Comparison of ENCODE assay signal across 8 cellular contexts in genomic region chr18:63969965-63970802, GRCh38. TPM values are rescaled to one million over a fixed set of nuclear protein-coding genes. Genes with fewer than 3 reads are reported as not detected.
DNase-seq lines count a peak whose midpoint lies in the region; ATAC-seq and TF ChIP-seq lines count a peak whose summit lies in the region.

A gene with protein sequence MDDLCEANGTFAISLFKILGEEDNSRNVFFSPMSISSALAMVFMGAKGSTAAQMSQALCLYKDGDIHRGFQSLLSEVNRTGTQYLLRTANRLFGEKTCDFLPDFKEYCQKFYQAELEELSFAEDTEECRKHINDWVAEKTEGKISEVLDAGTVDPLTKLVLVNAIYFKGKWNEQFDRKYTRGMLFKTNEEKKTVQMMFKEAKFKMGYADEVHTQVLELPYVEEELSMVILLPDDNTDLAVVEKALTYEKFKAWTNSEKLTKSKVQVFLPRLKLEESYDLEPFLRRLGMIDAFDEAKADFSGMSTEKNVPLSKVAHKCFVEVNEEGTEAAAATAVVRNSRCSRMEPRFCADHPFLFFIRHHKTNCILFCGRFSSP (plus strand): TSS chr18:63970081. CDS start chr18:63978309, 8,228 bp downstream.

- no peaks in the 10 kb centered on the region for H3K9me3 ChIP-seq in Caco-2
- no peaks in the 10 kb centered on the region for H3K9me3 ChIP-seq in HUES64 (ENCODE audit: insufficient read depth, low read depth, low read length)
- H3K9me3 ChIP-seq in OCI-LY7 (ENCODE audit: low read length), result no peaks in the 10 kb centered on the region
- no peaks in the 10 kb centered on the region for H3K9me3 ChIP-seq in esophagus squamous epithelium

- no peaks in the 10 kb centered on the region for H3K36me3 ChIP-seq in Caco-2 (ENCODE audit: control insufficient read depth, insufficient read depth, low read length)
- no peaks in the 10 kb centered on the region for H3K36me3 ChIP-seq in HUES64 (ENCODE audit: insufficient read depth, low read length)
- H3K36me3 ChIP-seq in OCI-LY7 (ENCODE audit: insufficient read depth, low read length), result no peaks in the 10 kb centered on the region
- no peaks in the 10 kb centered on the region for H3K36me3 ChIP-seq in esophagus squamous epithelium

- peak within 1 kb of the TSS; percentile 61 for H3K4me3 ChIP-seq in Caco-2 (ENCODE audit: low read depth, low read length)
- peak within 1 kb of the TSS; percentile 74 for H3K4me3 ChIP-seq in HUES64 (ENCODE audit: low read length)
- H3K4me3 ChIP-seq in OCI-LY7 (ENCODE audit: low read depth, low read length, poor library complexity, severe bottlenecking), result peak within 1 kb of the TSS; percentile 76
- peak within 1 kb of the TSS; percentile 63 to 98 (median 88) for H3K4me3 ChIP-seq in esophagus squamous epithelium

- CTCF ChIA-PET in Caco-2 (lab: Charles Lee), result no interaction called here
- CTCF ChIA-PET in OCI-LY7 (lab: Charles Lee; ENCODE audit: unreplicated experiment), result no interaction called here

- POLR2A ChIA-PET in Caco-2 (lab: Charles Lee), result no interaction called here
- POLR2A ChIA-PET in OCI-LY7 (lab: Charles Lee), result interaction anchor here (0.7 kb wide), 2 partner anchors 22 to 455 kb away, joined by 3 read pairs; no protein-coding TSS in a partner anchor

- peak in 3 of 4 donors; percentile 61 to 91 (median 91) for TF ChIP-seq POLR2A in esophagus squamous epithelium (IDR thresholded peaks at IDR 0.05)

- peak within 1 kb of the TSS; percentile 85 for H3K9ac ChIP-seq in HUES64 (ENCODE audit: low read depth, low read length)

- under 1% methylated on average over 62 of the region's 62 CpGs for WGBS in HUES64
- WGBS in esophagus squamous epithelium, 2 donors, result 0 to 1% methylated on average over 25 to 42 of the region's 62 CpGs

- H3K4me2 ChIP-seq in OCI-LY7 (ENCODE audit: low read length), result peak within 1 kb of the TSS; percentile 83

- no peaks in the 10 kb centered on the region for H3K9me2 ChIP-seq in OCI-LY7 (ENCODE audit: insufficient read depth, low read length)

- H2AFZ ChIP-seq in OCI-LY7 (ENCODE audit: low read length), result peak within 1 kb of the TSS; percentile 86

- peak; percentile 96 for ATAC-seq in GM21447 (IDR thresholded peaks at IDR 0.05; ENCODE audit: unreplicated experiment)
- peak; percentile 91 to 95 for ATAC-seq in activated T-cell treated with anti-CD3 and anti-CD28 coated beads, Interleukin-2, amount 50 U/mL, for 72 hours (replicated peaks in 1 of 2)

- TF ChIP-seq CTCF in Caco-2 (IDR thresholded peaks at IDR 0.05; ENCODE audit: insufficient read depth in 1 of 2, low read depth in 1 of 2, low read length in 1 of 2, severe bottlenecking in 1 of 2, unreplicated experiment in 1 of 2) (no peak), OCI-LY7 (conservative IDR thresholded peaks at IDR 0.05; ENCODE audit: low read length) (no peak), esophagus squamous epithelium (IDR thresholded peaks at IDR 0.05) (no peak)

- H3K36me3 Mint-ChIP-seq in Caco-2 (ENCODE audit: insufficient read depth, unreplicated experiment), result peaks cover 12% of the 10 kb centered on the region
- peaks cover 6% of the 10 kb centered on the region in 2 donors for H3K36me3 Mint-ChIP-seq in activated T-cell treated with anti-CD3 and anti-CD28 coated beads, Interleukin-2, amount 50 U/mL, for 72 hours (ENCODE audit: insufficient read depth in 2 of 2)

- peak; percentile 84 for DNase-seq in Caco-2
- DNase-seq in OCI-LY7 (ENCODE audit: low spot score), result peak; percentile 69
- peak; percentile 87 to 89 for DNase-seq in activated T-cell treated with anti-CD3 and anti-CD28 coated beads, Interleukin-2, amount 50 U/mL, for 72 hours
- peak; percentile 27 for DNase-seq in esophagus squamous epithelium (lab: John Stamatoyannopoulos, UW)
- peak; percentile 95 for DNase-seq in myocyte (ENCODE audit: low read depth)
- DNase-seq in stimulated activated CD8-positive, alpha-beta memory T cell treated with anti-CD3 and anti-CD28 coated beads, Interleukin-7, amount 100 ng/mL, for 4 hours (ENCODE audit: low read depth in 2 of 2), result peak; percentile 67 to 71

- peaks cover 9% of the 10 kb centered on the region for H3K4me1 Mint-ChIP-seq in Caco-2 (ENCODE audit: low read depth, unreplicated experiment)
- peaks cover 41% of the 10 kb centered on the region for H3K4me1 Mint-ChIP-seq in activated T-cell treated with anti-CD3 and anti-CD28 coated beads, Interleukin-2, amount 50 U/mL, for 72 hours (ENCODE audit: low read depth)

- H3K9me3 Mint-ChIP-seq in Caco-2 (ENCODE audit: unreplicated experiment), result no peaks in the 10 kb centered on the region
- H3K9me3 Mint-ChIP-seq in activated T-cell treated with anti-CD3 and anti-CD28 coated beads, Interleukin-2, amount 50 U/mL, for 72 hours, result peaks cover 0 to 1% of the 10 kb centered on the region in 2 donors

- peak within 1 kb of the TSS; percentile 97 for H3K27ac Mint-ChIP-seq in Caco-2 (ENCODE audit: unreplicated experiment)
- H3K27ac Mint-ChIP-seq in activated T-cell treated with anti-CD3 and anti-CD28 coated beads, Interleukin-2, amount 50 U/mL, for 72 hours, result peak within 1 kb of the TSS; percentile 94

- H4K20me1 ChIP-seq in OCI-LY7 (ENCODE audit: insufficient read depth, low read length), result no peaks in the 10 kb centered on the region

- H3K27ac ChIP-seq in HUES64 (ENCODE audit: low read depth, low read length), result peak within 1 kb of the TSS; percentile 90
- H3K27ac ChIP-seq in OCI-LY7 (ENCODE audit: low read depth, low read length, poor library complexity, severe bottlenecking), result peak within 1 kb of the TSS; percentile 39
- peak within 1 kb of the TSS; percentile 98 to 100 (median 99) for H3K27ac ChIP-seq in esophagus squamous epithelium

- H3K4me1 ChIP-seq in Caco-2 (no peaks in the 10 kb centered on the region), HUES64 (ENCODE audit: insufficient read depth, low read length) (peaks cover 14% of the 10 kb centered on the region; the same call in 1 of the 2 replicates), OCI-LY7 (ENCODE audit: insufficient read depth, low read length, poor library complexity, severe bottlenecking) (peaks cover 6% of the 10 kb centered on the region), esophagus squamous epithelium (peaks cover 4 to 19% (median 10%) of the 10 kb centered on the region in 3 donors)

- intact Hi-C loops in Caco-2 (cut with micrococcal nuclease; ENCODE audit: unreplicated experiment), result no loop called here
- intact Hi-C loops in OCI-LY7 (cut with micrococcal nuclease; ENCODE audit: unreplicated experiment), result no loop called here
- intact Hi-C loops in esophagus squamous epithelium (cut with DNase I), result no loop called here

- peak within 1 kb of the TSS; percentile 89 for H3K4me3 Mint-ChIP-seq in Caco-2 (ENCODE audit: unreplicated experiment)
- H3K4me3 Mint-ChIP-seq in activated T-cell treated with anti-CD3 and anti-CD28 coated beads, Interleukin-2, amount 50 U/mL, for 72 hours, result peak within 1 kb of the TSS; percentile 88 to 99

- H3K27me3 Mint-ChIP-seq in Caco-2 (ENCODE audit: insufficient read depth, unreplicated experiment), result peaks cover 2% of the 10 kb centered on the region
- H3K27me3 Mint-ChIP-seq in activated T-cell treated with anti-CD3 and anti-CD28 coated beads, Interleukin-2, amount 50 U/mL, for 72 hours (ENCODE audit: low read depth), result no peaks in the 10 kb centered on the region

- BruUV-seq in Caco-2 (replicated peaks; lab: Mats Ljungman, UMichigan) (TSS peak; percentile 72), OCI-LY7 (replicated peaks; lab: Mats Ljungman, UMichigan) (no TSS peak)

- H3K27me3 ChIP-seq in Caco-2 (replicated peaks; ENCODE audit: control insufficient read depth, insufficient read depth, low read length) (no peaks in the 10 kb centered on the region), HUES64 (ENCODE audit: insufficient read depth, low read length) (peaks cover 61% of the 10 kb centered on the region), esophagus squamous epithelium (no peaks in the 10 kb centered on the region)

- H3K79me2 ChIP-seq in OCI-LY7 (ENCODE audit: insufficient read depth, low read depth, low read length), result no peaks in the 10 kb centered on the region

RNA-seq across cellular contexts. Expression of the gene that starts here (rescaled TPM):
- 0.97 and 0.98 TPM in 2 replicates for total RNA-seq in Caco-2 (2022)
- polyA plus RNA-seq in HUES64 (2013, experiment 1 of 2), result 1.5 TPM
- polyA plus RNA-seq in HUES64 (2013, experiment 2 of 2), result 1.1 TPM
- total RNA-seq in OCI-LY7 (2014; rRNA removed; shearing (Covaris generic)), result 1.3 and 1.5 TPM in 2 replicates
- 2.0 and 2.5 TPM in 2 replicates for total RNA-seq in OCI-LY7 (2022)
- 10 to 100 TPM; 18.6 to 28.8 TPM for total RNA-seq in activated T-cell treated with anti-CD3 and anti-CD28 coated beads, Interleukin-2, amount 50 U/mL, for 72 hours
- 10 to 100 TPM; 17.7 to 43.2 (median 34.2) TPM for total RNA-seq in esophagus squamous epithelium
- 4.8 and 5.7 TPM in 2 replicates for total RNA-seq in myocyte
- 7.7 TPM for polyA plus RNA-seq in myocyte (2012)

Comparison
In these comparisons a context has a peak if more than half of its experiments do, and no peak if none do; other contexts are left out.
1. Peak in every context shown above with its lines: DNase-seq, ATAC-seq, H3K4me3 ChIP-seq and H3K27ac ChIP-seq.
2. Peak in DNase-seq and H3K4me3 ChIP-seq in Caco-2; RNA of the gene not detected or under 1 TPM.
3. DNase-seq: peak in every context shown above with its lines; median percentile 95 in myocyte; 88 in activated T-cell treated with anti-CD3 and anti-CD28 coated beads, Interleukin-2, amount 50 U/mL, for 72 hours; 84 in Caco-2; 69 in OCI-LY7; 69 in stimulated activated CD8-positive, alpha-beta memory T cell treated with anti-CD3 and anti-CD28 coated beads, Interleukin-7, amount 100 ng/mL, for 4 hours; 27 in esophagus squamous epithelium.
4. H3K27ac ChIP-seq: peak in every context shown above with its lines; median percentile 99 in esophagus squamous epithelium; 90 in HUES64; 39 in OCI-LY7.